In genomic region chr4:2536193-2537010, GRCh38 we compare ENCODE assay signal across 1 cellular context.
TF ChIP-seq lines count a peak whose summit lies in the region.

A gene with protein sequence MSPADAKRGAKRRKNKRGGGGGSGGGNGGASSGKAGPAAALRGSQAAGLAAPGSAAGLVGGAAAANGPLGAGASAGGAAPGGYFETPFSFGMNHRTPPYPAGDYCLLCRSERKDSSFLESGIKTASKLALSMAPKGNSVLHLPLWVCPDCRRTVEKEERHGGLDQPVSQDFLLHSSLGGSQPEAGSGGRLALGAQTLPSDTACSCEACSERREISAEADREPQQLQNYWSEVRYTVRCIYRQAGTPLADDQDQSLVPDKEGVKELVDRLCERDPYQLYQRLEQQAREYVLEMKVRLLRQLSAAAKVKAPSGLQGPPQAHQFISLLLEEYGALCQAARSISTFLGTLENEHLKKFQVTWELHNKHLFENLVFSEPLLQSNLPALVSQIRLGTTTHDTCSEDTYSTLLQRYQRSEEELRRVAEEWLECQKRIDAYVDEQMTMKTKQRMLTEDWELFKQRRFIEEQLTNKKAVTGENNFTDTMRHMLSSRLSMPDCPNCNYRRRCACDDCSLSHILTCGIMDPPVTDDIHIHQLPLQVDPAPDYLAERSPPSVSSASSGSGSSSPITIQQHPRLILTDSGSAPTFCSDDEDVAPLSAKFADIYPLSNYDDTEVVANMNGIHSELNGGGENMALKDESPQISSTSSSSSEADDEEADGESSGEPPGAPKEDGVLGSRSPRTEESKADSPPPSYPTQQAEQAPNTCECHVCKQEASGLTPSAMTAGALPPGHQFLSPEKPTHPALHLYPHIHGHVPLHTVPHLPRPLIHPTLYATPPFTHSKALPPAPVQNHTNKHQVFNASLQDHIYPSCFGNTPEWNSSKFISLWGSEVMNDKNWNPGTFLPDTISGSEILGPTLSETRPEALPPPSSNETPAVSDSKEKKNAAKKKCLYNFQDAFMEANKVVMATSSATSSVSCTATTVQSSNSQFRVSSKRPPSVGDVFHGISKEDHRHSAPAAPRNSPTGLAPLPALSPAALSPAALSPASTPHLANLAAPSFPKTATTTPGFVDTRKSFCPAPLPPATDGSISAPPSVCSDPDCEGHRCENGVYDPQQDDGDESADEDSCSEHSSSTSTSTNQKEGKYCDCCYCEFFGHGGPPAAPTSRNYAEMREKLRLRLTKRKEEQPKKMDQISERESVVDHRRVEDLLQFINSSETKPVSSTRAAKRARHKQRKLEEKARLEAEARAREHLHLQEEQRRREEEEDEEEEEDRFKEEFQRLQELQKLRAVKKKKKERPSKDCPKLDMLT (N-terminal part only) (plus strand): TSS chr4:2536647. CDS start chr4:2536916, 269 bp downstream.

TF ChIP-seq in HepG2, 621 proteins besides CTCF, POLR2A, EP300 and RAD21 (continued from another document and continues in another):
- TF ChIP-seq, protein P1, sequence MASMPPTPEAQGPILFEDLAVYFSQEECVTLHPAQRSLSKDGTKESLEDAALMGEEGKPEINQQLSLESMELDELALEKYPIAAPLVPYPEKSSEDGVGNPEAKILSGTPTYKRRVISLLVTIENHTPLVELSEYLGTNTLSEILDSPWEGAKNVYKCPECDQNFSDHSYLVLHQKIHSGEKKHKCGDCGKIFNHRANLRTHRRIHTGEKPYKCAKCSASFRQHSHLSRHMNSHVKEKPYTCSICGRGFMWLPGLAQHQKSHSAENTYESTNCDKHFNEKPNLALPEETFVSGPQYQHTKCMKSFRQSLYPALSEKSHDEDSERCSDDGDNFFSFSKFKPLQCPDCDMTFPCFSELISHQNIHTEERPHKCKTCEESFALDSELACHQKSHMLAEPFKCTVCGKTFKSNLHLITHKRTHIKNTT (CRISPR knock-in tag; IDR thresholded peaks at IDR 0.05) = 0 out of 2 replicates have a peak, but pooled peaks have one; percentile 80
- TF ChIP-seq, protein P2, sequence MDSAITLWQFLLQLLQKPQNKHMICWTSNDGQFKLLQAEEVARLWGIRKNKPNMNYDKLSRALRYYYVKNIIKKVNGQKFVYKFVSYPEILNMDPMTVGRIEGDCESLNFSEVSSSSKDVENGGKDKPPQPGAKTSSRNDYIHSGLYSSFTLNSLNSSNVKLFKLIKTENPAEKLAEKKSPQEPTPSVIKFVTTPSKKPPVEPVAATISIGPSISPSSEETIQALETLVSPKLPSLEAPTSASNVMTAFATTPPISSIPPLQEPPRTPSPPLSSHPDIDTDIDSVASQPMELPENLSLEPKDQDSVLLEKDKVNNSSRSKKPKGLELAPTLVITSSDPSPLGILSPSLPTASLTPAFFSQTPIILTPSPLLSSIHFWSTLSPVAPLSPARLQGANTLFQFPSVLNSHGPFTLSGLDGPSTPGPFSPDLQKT (CRISPR knock-in tag; IDR thresholded peaks at IDR 0.05; ENCODE audit: borderline replicate concordance) = no peak
- TF ChIP-seq NR3C1 (CRISPR knock-in tag; IDR thresholded peaks at IDR 0.05) = no peak
- TF ChIP-seq TEAD3 (CRISPR knock-in tag; optimal IDR thresholded peaks at IDR 0.05; ENCODE audit: borderline replicate concordance) = peak; percentile 40
- TF ChIP-seq NR2F6 (IDR thresholded peaks at IDR 0.05) = no peak
- peak; percentile 13; the same call in 1 of the 2 replicates for TF ChIP-seq NR2F6 (CRISPR knock-in tag; IDR thresholded peaks at IDR 0.05)
- TF ChIP-seq SP1 (IDR thresholded peaks at IDR 0.05) = no peak
- TF ChIP-seq SP1 (CRISPR knock-in tag; IDR thresholded peaks at IDR 0.05) = peak; percentile 87
- TF ChIP-seq PCBP1 (IDR thresholded peaks at IDR 0.05; ENCODE audit: borderline replicate concordance, low read depth, low read length) = no peak
- TF ChIP-seq, protein P3, sequence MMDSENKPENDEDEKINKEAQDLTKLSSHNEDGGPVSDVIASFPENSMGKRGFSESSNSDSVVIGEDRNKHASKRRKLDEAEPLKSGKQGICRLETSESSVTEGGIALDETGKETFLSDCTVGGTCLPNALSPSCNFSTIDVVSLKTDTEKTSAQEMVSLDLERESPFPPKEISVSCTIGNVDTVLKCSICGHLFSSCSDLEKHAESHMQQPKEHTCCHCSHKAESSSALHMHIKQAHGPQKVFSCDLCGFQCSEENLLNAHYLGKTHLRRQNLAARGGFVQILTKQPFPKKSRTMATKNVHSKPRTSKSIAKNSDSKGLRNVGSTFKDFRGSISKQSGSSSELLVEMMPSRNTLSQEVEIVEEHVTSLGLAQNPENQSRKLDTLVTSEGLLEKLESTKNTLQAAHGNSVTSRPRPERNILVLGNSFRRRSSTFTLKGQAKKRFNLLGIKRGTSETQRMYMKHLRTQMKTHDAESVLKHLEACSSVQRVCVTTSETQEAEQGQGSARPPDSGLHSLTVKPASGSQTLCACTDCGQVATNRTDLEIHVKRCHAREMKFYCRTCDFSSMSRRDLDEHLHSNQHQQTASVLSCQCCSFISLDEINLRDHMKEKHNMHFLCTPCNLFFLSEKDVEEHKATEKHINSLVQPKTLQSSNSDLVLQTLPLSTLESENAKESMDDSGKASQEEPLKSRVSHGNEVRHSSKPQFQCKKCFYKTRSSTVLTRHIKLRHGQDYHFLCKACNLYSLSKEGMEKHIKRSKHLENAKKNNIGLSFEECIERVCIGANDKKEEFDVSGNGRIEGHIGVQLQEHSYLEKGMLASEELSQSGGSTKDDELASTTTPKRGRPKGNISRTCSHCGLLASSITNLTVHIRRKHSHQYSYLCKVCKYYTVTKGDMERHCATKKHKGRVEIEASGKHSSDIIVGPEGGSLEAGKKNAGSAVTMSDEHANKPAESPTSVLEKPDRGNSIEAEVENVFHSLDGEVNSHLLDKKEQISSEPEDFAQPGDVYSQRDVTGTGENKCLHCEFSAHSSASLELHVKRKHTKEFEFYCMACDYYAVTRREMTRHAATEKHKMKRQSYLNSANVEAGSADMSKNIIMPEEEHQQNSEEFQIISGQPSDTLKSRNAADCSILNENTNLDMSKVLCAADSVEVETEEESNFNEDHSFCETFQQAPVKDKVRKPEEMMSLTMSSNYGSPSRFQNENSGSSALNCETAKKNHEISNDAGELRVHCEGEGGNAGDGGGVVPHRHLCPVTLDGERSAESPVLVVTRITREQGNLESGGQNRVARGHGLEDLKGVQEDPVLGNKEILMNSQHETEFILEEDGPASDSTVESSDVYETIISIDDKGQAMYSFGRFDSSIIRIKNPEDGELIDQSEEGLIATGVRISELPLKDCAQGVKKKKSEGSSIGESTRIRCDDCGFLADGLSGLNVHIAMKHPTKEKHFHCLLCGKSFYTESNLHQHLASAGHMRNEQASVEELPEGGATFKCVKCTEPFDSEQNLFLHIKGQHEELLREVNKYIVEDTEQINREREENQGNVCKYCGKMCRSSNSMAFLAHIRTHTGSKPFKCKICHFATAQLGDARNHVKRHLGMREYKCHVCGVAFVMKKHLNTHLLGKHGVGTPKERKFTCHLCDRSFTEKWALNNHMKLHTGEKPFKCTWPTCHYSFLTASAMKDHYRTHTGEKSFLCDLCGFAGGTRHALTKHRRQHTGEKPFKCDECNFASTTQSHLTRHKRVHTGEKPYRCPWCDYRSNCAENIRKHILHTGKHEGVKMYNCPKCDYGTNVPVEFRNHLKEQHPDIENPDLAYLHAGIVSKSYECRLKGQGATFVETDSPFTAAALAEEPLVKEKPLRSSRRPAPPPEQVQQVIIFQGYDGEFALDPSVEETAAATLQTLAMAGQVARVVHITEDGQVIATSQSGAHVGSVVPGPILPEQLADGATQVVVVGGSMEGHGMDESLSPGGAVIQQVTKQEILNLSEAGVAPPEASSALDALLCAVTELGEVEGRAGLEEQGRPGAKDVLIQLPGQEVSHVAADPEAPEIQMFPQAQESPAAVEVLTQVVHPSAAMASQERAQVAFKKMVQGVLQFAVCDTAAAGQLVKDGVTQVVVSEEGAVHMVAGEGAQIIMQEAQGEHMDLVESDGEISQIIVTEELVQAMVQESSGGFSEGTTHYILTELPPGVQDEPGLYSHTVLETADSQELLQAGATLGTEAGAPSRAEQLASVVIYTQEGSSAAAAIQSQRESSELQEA (CRISPR knock-in tag; IDR thresholded peaks at IDR 0.05; ENCODE audit: not compliant biosample characterization) = no peak
- TF ChIP-seq ZNF737 (CRISPR knock-in tag; IDR thresholded peaks at IDR 0.05; ENCODE audit: borderline replicate concordance) = no peak
- peak; percentile 73 for TF ChIP-seq SAP130 (CRISPR knock-in tag; IDR thresholded peaks at IDR 0.05; ENCODE audit: low read depth)
- peak; percentile 67; the same call in 1 of the 2 replicates for TF ChIP-seq JUND (CRISPR knock-in tag; IDR thresholded peaks at IDR 0.05)
- 0 out of 2 replicates have a peak, but pooled peaks have one; percentile 7 for TF ChIP-seq CEBPG (CRISPR knock-in tag; IDR thresholded peaks at IDR 0.05)
- TF ChIP-seq JARID2 (CRISPR knock-in tag; IDR thresholded peaks at IDR 0.05; ENCODE audit: insufficient replicate concordance) = no peak
- TF ChIP-seq THAP11 (CRISPR knock-in tag; IDR thresholded peaks at IDR 0.05) = peak; percentile 96
- TF ChIP-seq ELF3 (CRISPR knock-in tag; IDR thresholded peaks at IDR 0.05) = peak; percentile 67
- TF ChIP-seq NBN (conservative IDR thresholded peaks at IDR 0.05) = no peak
- no peak for TF ChIP-seq TBX3 (IDR thresholded peaks at IDR 0.05; ENCODE audit: borderline replicate concordance)
- TF ChIP-seq HMGA1 (CRISPR knock-in tag; conservative IDR thresholded peaks at IDR 0.05) = no peak
- TF ChIP-seq NR2F2 (IDR thresholded peaks at IDR 0.05; ENCODE audit: borderline replicate concordance, low read depth) = no peak
- TF ChIP-seq ARID5B (CRISPR knock-in tag; IDR thresholded peaks at IDR 0.05) = 0 out of 2 replicates have a peak, but pooled peaks have one; percentile 14
- no peak for TF ChIP-seq SKI (IDR thresholded peaks at IDR 0.05; ENCODE audit: partially characterized antibody)
- TF ChIP-seq, protein P4, sequence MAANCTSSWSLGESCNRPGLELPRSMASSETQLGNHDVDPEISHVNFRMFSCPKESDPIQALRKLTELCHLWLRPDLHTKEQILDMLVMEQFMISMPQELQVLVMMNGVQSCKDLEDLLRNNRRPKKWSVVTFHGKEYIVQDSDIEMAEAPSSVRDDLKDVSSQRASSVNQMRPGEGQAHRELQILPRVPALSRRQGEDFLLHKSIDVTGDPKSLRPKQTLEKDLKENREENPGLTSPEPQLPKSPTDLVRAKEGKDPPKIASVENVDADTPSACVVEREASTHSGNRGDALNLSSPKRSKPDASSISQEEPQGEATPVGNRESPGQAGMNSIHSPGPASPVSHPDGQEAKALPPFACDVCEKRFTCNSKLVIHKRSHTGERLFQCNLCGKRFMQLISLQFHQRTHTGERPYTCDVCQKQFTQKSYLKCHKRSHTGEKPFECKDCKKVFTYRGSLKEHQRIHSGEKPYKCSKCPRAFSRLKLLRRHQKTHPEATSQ (CRISPR knock-in tag; IDR thresholded peaks at IDR 0.05; ENCODE audit: borderline replicate concordance) = no peak
- TF ChIP-seq TARDBP (CRISPR knock-in tag; IDR thresholded peaks at IDR 0.05) = peak; percentile 41; the same call in 1 of the 2 replicates
- no peak for TF ChIP-seq CBX5 (CRISPR knock-in tag; IDR thresholded peaks at IDR 0.05; ENCODE audit: borderline replicate concordance)
- no peak for TF ChIP-seq MAF1 (CRISPR knock-in tag; IDR thresholded peaks at IDR 0.05; ENCODE audit: borderline replicate concordance)
- TF ChIP-seq, protein P5, sequence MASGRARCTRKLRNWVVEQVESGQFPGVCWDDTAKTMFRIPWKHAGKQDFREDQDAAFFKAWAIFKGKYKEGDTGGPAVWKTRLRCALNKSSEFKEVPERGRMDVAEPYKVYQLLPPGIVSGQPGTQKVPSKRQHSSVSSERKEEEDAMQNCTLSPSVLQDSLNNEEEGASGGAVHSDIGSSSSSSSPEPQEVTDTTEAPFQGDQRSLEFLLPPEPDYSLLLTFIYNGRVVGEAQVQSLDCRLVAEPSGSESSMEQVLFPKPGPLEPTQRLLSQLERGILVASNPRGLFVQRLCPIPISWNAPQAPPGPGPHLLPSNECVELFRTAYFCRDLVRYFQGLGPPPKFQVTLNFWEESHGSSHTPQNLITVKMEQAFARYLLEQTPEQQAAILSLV (CRISPR knock-in tag; IDR thresholded peaks at IDR 0.05; ENCODE audit: borderline replicate concordance) = peak; percentile 3; the same call in 1 of the 2 replicates
- TF ChIP-seq BRCA1 (CRISPR knock-in tag; IDR thresholded peaks at IDR 0.05) = no peak
- TF ChIP-seq SIX1 (CRISPR knock-in tag; IDR thresholded peaks at IDR 0.05; ENCODE audit: borderline replicate concordance) = no peak
- TF ChIP-seq SALL2 (CRISPR knock-in tag; IDR thresholded peaks at IDR 0.05) = 0 out of 2 replicates have a peak, but pooled peaks have one; percentile 28
